ENCODE assay signal across 15 cellular contexts in the genomic region with DNA sequence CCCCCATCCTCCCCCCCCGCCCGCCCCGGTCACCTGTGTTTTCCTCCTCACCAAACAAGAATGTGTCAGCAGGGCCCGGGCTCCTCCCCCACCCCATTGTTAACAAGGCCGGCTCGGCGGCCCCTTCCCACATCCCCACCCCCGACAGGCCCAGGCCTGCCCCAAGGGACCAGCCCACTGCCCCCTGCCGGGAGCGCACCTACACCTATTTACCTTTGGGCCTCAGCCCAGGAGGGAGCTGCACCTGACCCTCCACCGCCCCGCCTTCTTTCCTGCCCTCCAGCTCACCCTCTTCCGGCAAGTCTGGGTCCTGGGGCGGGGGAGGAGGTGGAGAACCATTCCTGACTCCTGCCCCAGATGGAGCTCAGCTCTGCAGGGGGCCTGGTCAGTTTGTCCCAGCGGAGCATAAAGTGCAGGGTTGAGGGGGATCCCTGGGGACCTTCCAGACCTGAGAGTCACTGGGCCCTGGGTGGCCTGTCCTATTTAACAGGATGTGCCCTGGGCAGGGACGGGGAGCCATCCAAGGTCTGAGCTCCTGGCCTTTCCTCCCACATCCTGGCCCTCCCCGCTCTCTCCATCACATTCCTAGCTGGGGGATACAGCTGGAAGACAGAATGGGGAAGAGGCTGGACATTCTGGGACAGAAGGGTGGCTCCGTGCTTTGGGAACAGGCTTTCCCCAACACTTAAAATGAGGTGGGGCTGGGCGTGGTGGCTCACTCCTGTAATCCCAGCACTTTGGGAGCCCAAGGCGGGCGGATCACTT. TPM values are rescaled to one million over a fixed set of nuclear protein-coding genes. Genes with fewer than 3 reads are reported as not detected.
DNase-seq lines count a peak whose midpoint lies in the region; ATAC-seq and TF ChIP-seq lines count a peak whose summit lies in the region.
"Had no signal": no experiment of that assay in that cellular context is flagged by ENCODE, and none has a peak within 500 bp of the region (broad histone marks: within the 10 kb centered on the region; RNA-seq: fewer than 3 reads in every experiment).

No MANE protein-coding gene starts in this region.

- H3K79me2 ChIP-seq in MM.1S (ENCODE audit: low read length): no peaks in the 10 kb centered on the region

- no peaks in the 10 kb centered on the region for H3K9me2 ChIP-seq in MM.1S (replicated peaks; ENCODE audit: insufficient read depth, low read length)

- H3K4me3 Mint-ChIP-seq in endothelial cell (ENCODE audit: unreplicated experiment): no peak overlapping the region
- no peak overlapping the region for H3K4me3 Mint-ChIP-seq in activated CD4-positive, alpha-beta memory T cell treated with anti-CD3 and anti-CD28 coated beads, Interleukin-2, amount 10 ng/mL, durations not matched to agents 7 days and 5 days
- no peak overlapping the region for H3K4me3 Mint-ChIP-seq in naive thymus-derived CD4-positive, alpha-beta T cell

- peak; percentile 11 for DNase-seq in 8988T
- DNase-seq in MM.1S: no peak
- DNase-seq in SW480 (ENCODE audit: low spot score): peak; percentile 93
- DNase-seq in kidney glomerular epithelial cell (lab: John Stamatoyannopoulos, UW): peak; percentile 39
- no peak for DNase-seq in right atrium auricular region (ENCODE audit: low spot score)
- no peak for DNase-seq in endothelial cell (ENCODE audit: low spot score)
- no peak for DNase-seq in activated CD4-positive, alpha-beta memory T cell treated with anti-CD3 and anti-CD28 coated beads, Interleukin-2, amount 10 ng/mL, durations not matched to agents 7 days and 5 days
- no peak for DNase-seq in naive thymus-derived CD4-positive, alpha-beta T cell
- DNase-seq: ACHN; activated effector memory CD4-positive, alpha-beta T cell treated with Interleukin-2 at 50 U/mL for 16 hours; heart right ventricle had no signal

- H3K4me1 Mint-ChIP-seq in endothelial cell (ENCODE audit: unreplicated experiment): peaks cover 22% of the 10 kb centered on the region
- H3K4me1 Mint-ChIP-seq in activated CD4-positive, alpha-beta memory T cell treated with anti-CD3 and anti-CD28 coated beads, Interleukin-2, amount 10 ng/mL, durations not matched to agents 7 days and 5 days: peaks cover 13% of the 10 kb centered on the region
- H3K4me1 Mint-ChIP-seq in naive thymus-derived CD4-positive, alpha-beta T cell: peaks cover 14 to 24% (median 16%) of the 10 kb centered on the region in 7 donors

- H3K9me3 ChIP-seq in MM.1S (replicated peaks; ENCODE audit: insufficient read depth, low read length) (no peaks in the 10 kb centered on the region), right atrium auricular region (no peaks in the 10 kb centered on the region)
- no peaks in the 10 kb centered on the region for H3K9me3 ChIP-seq in naive thymus-derived CD4-positive, alpha-beta T cell (ENCODE audit: control insufficient read depth in 2 of 3, low read length in 3 of 3)
- H3K9me3 ChIP-seq: heart right ventricle, thoracic aorta had no signal

- TF ChIP-seq CTCF in MM.1S (IDR thresholded peaks at IDR 0.05; ENCODE audit: low read length) (no peak), right atrium auricular region (IDR thresholded peaks at IDR 0.05) (no peak), endothelial cell (IDR thresholded peaks at IDR 0.05; ENCODE audit: unreplicated experiment) (no peak)

- H3K4me3 ChIP-seq in MM.1S (ENCODE audit: low read length): no peak overlapping the region
- H3K4me3 ChIP-seq in right atrium auricular region: no peak overlapping the region
- H3K4me3 ChIP-seq in naive thymus-derived CD4-positive, alpha-beta T cell (ENCODE audit: low read length): no peak overlapping the region
- H3K4me3 ChIP-seq: heart right ventricle, thoracic aorta had no signal

- intact Hi-C loops in naive thymus-derived CD4-positive, alpha-beta T cell (cut with micrococcal nuclease): no loop called here

- H3K27me3 ChIP-seq in MM.1S (replicated peaks; ENCODE audit: insufficient read depth, low read length) (no peaks in the 10 kb centered on the region), right atrium auricular region (peaks cover 16 to 18% of the 10 kb centered on the region in 2 donors)
- no peaks in the 10 kb centered on the region for H3K27me3 ChIP-seq in naive thymus-derived CD4-positive, alpha-beta T cell (ENCODE audit: control insufficient read depth in 2 of 2, insufficient read depth in 2 of 2, low read length in 2 of 2)

- no peak overlapping the region for H3K27ac Mint-ChIP-seq in endothelial cell (ENCODE audit: unreplicated experiment)
- H3K27ac Mint-ChIP-seq in activated CD4-positive, alpha-beta memory T cell treated with anti-CD3 and anti-CD28 coated beads, Interleukin-2, amount 10 ng/mL, durations not matched to agents 7 days and 5 days: no peak overlapping the region
- no peak overlapping the region for H3K27ac Mint-ChIP-seq in naive thymus-derived CD4-positive, alpha-beta T cell

- peaks cover 17% of the 10 kb centered on the region for H3K27me3 Mint-ChIP-seq in endothelial cell (ENCODE audit: unreplicated experiment)
- no peaks in the 10 kb centered on the region for H3K27me3 Mint-ChIP-seq in activated CD4-positive, alpha-beta memory T cell treated with anti-CD3 and anti-CD28 coated beads, Interleukin-2, amount 10 ng/mL, durations not matched to agents 7 days and 5 days
- H3K27me3 Mint-ChIP-seq in naive thymus-derived CD4-positive, alpha-beta T cell: peaks cover 0 to 2% (median 0%) of the 10 kb centered on the region in 5 donors

- CTCF ChIA-PET in activated CD4-positive, alpha-beta memory T cell treated with anti-CD3 and anti-CD28 coated beads, Interleukin-2, amount 10 ng/mL, durations not matched to agents 7 days and 5 days (lab: Charles Lee): interaction anchor here (0.6 to 2.8 kb wide), 3 partner anchors 7 to 66 kb away, joined by 3 to 16 read pairs (median 3); no protein-coding TSS in a partner anchor
- CTCF ChIA-PET in naive thymus-derived CD4-positive, alpha-beta T cell (lab: Charles Lee): interaction anchor here (0.6 to 4.5 kb wide), 6 partner anchors 10 to 128 kb away, joined by 3 to 19 read pairs (median 6); no protein-coding TSS in a partner anchor

- H3K9me3 Mint-ChIP-seq in endothelial cell (ENCODE audit: unreplicated experiment): no peaks in the 10 kb centered on the region
- H3K9me3 Mint-ChIP-seq in activated CD4-positive, alpha-beta memory T cell treated with anti-CD3 and anti-CD28 coated beads, Interleukin-2, amount 10 ng/mL, durations not matched to agents 7 days and 5 days: no peaks in the 10 kb centered on the region
- H3K9me3 Mint-ChIP-seq in naive thymus-derived CD4-positive, alpha-beta T cell: peaks cover 0 to 1% (median 0%) of the 10 kb centered on the region in 11 donors

- no peak for ATAC-seq in naive thymus-derived CD4-positive, alpha-beta T cell

- no peaks in the 10 kb centered on the region for H3K36me3 ChIP-seq in MM.1S (replicated peaks; ENCODE audit: insufficient read depth, low read length)
- H3K36me3 ChIP-seq in right atrium auricular region: no peaks in the 10 kb centered on the region
- H3K36me3 ChIP-seq in naive thymus-derived CD4-positive, alpha-beta T cell (ENCODE audit: control insufficient read depth in 2 of 3, insufficient read depth in 3 of 3, low read length in 3 of 3): no peaks in the 10 kb centered on the region
- H3K36me3 ChIP-seq: heart right ventricle, thoracic aorta had no signal

- no peaks in the 10 kb centered on the region for H3F3A ChIP-seq in MM.1S (ENCODE audit: insufficient read depth, low read length)

- H3K27ac ChIP-seq in MM.1S (ENCODE audit: low read length) (no peak overlapping the region), right atrium auricular region (no peak overlapping the region)
- no peak overlapping the region for H3K27ac ChIP-seq in naive thymus-derived CD4-positive, alpha-beta T cell (ENCODE audit: low read depth, low read length)
- H3K27ac ChIP-seq: KMS-11, thoracic aorta had no signal

- no peaks in the 10 kb centered on the region for H4K20me1 ChIP-seq in MM.1S (ENCODE audit: insufficient read depth, low read length)

- peaks cover under 1% of the 10 kb centered on the region for H3K36me3 Mint-ChIP-seq in endothelial cell (ENCODE audit: low read depth, unreplicated experiment)
- no peaks in the 10 kb centered on the region for H3K36me3 Mint-ChIP-seq in activated CD4-positive, alpha-beta memory T cell treated with anti-CD3 and anti-CD28 coated beads, Interleukin-2, amount 10 ng/mL, durations not matched to agents 7 days and 5 days (ENCODE audit: low read depth)
- no peaks in the 10 kb centered on the region for H3K36me3 Mint-ChIP-seq in naive thymus-derived CD4-positive, alpha-beta T cell

- POLR2A ChIA-PET in activated CD4-positive, alpha-beta memory T cell treated with anti-CD3 and anti-CD28 coated beads, Interleukin-2, amount 10 ng/mL, durations not matched to agents 7 days and 5 days (lab: Charles Lee): interaction anchor here (0.9 to 2.8 kb wide), 3 partner anchors 12 to 139 kb away, joined by 4 to 7 read pairs (median 5); no protein-coding TSS in a partner anchor
- POLR2A ChIA-PET in naive thymus-derived CD4-positive, alpha-beta T cell (lab: Charles Lee): interaction anchor here (0.7 to 5.3 kb wide), 4 partner anchors 12 to 168 kb away, joined by 3 to 35 read pairs (median 4); no protein-coding TSS in a partner anchor

- no peak overlapping the region for H3K4me2 ChIP-seq in MM.1S (ENCODE audit: low read depth, low read length)
- H3K4me2 ChIP-seq: KMS-11 had no signal

- H3K4me1 ChIP-seq in MM.1S (ENCODE audit: low read length) (no peaks in the 10 kb centered on the region), right atrium auricular region (peaks cover 0 to 6% of the 10 kb centered on the region in 2 donors)
- H3K4me1 ChIP-seq in naive thymus-derived CD4-positive, alpha-beta T cell (ENCODE audit: control insufficient read depth in 2 of 2, insufficient read depth in 2 of 2, low read length in 2 of 2): peaks cover 0 to 13% of the 10 kb centered on the region in 2 donors

- H2AFZ ChIP-seq in MM.1S (ENCODE audit: low read length): 0 out of 2 replicates have a peak overlapping the region, but pooled peaks have one; percentile 3

- H3K9ac ChIP-seq in MM.1S (ENCODE audit: low read length): no peak overlapping the region
- H3K9ac ChIP-seq: KMS-11 had no signal

RNA-seq across cellular contexts. Expression of gene FOXJ1, which starts 8.3 kb away (rescaled TPM):
- not detected for total RNA-seq in right atrium auricular region
- 2.1 TPM for total RNA-seq in endothelial cell (ENCODE audit: unreplicated experiment)
- total RNA-seq in activated CD4-positive, alpha-beta memory T cell treated with anti-CD3 and anti-CD28 coated beads, Interleukin-2, amount 10 ng/mL, durations not matched to agents 7 days and 5 days: under 1 TPM; 0.13 to 0.15 TPM
- total RNA-seq in naive thymus-derived CD4-positive, alpha-beta T cell: 1 to 10 TPM in 4 of 5 experiments, under 1 TPM in 1; 0.29 to 2.2 (median 1.4) TPM
- 1 to 10 TPM in 1 of 2 donors, under 1 TPM in 1; 0.27 to 1.0 TPM for polyA plus RNA-seq in naive thymus-derived CD4-positive, alpha-beta T cell
- total RNA-seq: heart right ventricle, thoracic aorta had no signal

RNA-seq across cellular contexts. Expression of gene EXOC7, which starts 29.2 kb away (rescaled TPM):
- 10 to 100 TPM; 56.0 to 65.3 TPM for total RNA-seq in right atrium auricular region
- 183 TPM for total RNA-seq in endothelial cell (ENCODE audit: unreplicated experiment)
- 100 to 1,000 TPM; 119 to 120 TPM for total RNA-seq in activated CD4-positive, alpha-beta memory T cell treated with anti-CD3 and anti-CD28 coated beads, Interleukin-2, amount 10 ng/mL, durations not matched to agents 7 days and 5 days
- 100 to 1,000 TPM; 112 to 204 (median 160) TPM for total RNA-seq in naive thymus-derived CD4-positive, alpha-beta T cell
- 10 to 100 TPM; 46.6 to 73.3 TPM for polyA plus RNA-seq in naive thymus-derived CD4-positive, alpha-beta T cell

RNA-seq across cellular contexts. Expression of gene ZACN, which starts 53.8 kb away (rescaled TPM):
- total RNA-seq in right atrium auricular region (not detected), endothelial cell (ENCODE audit: unreplicated experiment) (not detected)
- total RNA-seq in activated CD4-positive, alpha-beta memory T cell treated with anti-CD3 and anti-CD28 coated beads, Interleukin-2, amount 10 ng/mL, durations not matched to agents 7 days and 5 days: under 1 TPM; 0.48 TPM
- 1 to 10 TPM in 1 of 5 experiments, under 1 TPM in 3, not detected in 1; 0.24 to 1.1 (median 0.28) TPM for total RNA-seq in naive thymus-derived CD4-positive, alpha-beta T cell
- polyA plus RNA-seq in naive thymus-derived CD4-positive, alpha-beta T cell: 1 to 10 TPM; 2.3 to 4.6 TPM
- total RNA-seq: chondrocyte, heart right ventricle, thoracic aorta had no signal
- polyA plus RNA-seq: neural cell had no signal

RNA-seq across cellular contexts. Expression of gene GALR2, which starts 58.2 kb away (rescaled TPM):
- total RNA-seq in right atrium auricular region (not detected), endothelial cell (ENCODE audit: unreplicated experiment) (not detected)
- under 1 TPM; 0.38 to 0.40 TPM for total RNA-seq in activated CD4-positive, alpha-beta memory T cell treated with anti-CD3 and anti-CD28 coated beads, Interleukin-2, amount 10 ng/mL, durations not matched to agents 7 days and 5 days
- total RNA-seq in naive thymus-derived CD4-positive, alpha-beta T cell: 1 to 10 TPM in 2 of 5 experiments, not detected in 3; 1.0 to 1.2 TPM
- under 1 TPM in 1 of 2 donors, not detected in 1; 0.13 TPM for polyA plus RNA-seq in naive thymus-derived CD4-positive, alpha-beta T cell
- total RNA-seq: chondrocyte, heart right ventricle had no signal
- polyA plus RNA-seq: neural cell had no signal

Comparison
In these comparisons a context has a peak if more than half of its experiments do, and no peak if none do; other contexts are left out.
1. DNase-seq: peak in 8988T (single experiment), SW480 (single experiment) and kidney glomerular epithelial cell (single experiment); none in MM.1S (single experiment), right atrium auricular region (single experiment), endothelial cell (single experiment), activated CD4-positive, alpha-beta memory T cell treated with anti-CD3 and anti-CD28 coated beads, Interleukin-2, amount 10 ng/mL, durations not matched to agents 7 days and 5 days (single experiment) and naive thymus-derived CD4-positive, alpha-beta T cell (0 of 9).